1 cellular context compared by ENCODE assay signal in genomic region chr9:682633-683508, GRCh38.
TF ChIP-seq lines count a peak whose summit lies in the region.

No MANE protein-coding gene starts in this region.

TF ChIP-seq in HepG2, 621 proteins besides CTCF, POLR2A, EP300 and RAD21 (continued from another document and continues in another):
- TF ChIP-seq ZNF503 (CRISPR knock-in tag; IDR thresholded peaks at IDR 0.05) = peak; percentile 93
- TF ChIP-seq LRRFIP1 (CRISPR knock-in tag; conservative IDR thresholded peaks at IDR 0.05) = no peak
- TF ChIP-seq CBX1 (IDR thresholded peaks at IDR 0.05; ENCODE audit: low read depth) = no peak
- TF ChIP-seq JARID2 (CRISPR knock-in tag; IDR thresholded peaks at IDR 0.05; ENCODE audit: insufficient replicate concordance) = no peak
- no peak for TF ChIP-seq ZNF234 (CRISPR knock-in tag; conservative IDR thresholded peaks at IDR 0.05)
- no peak for TF ChIP-seq SCMH1 (CRISPR knock-in tag; IDR thresholded peaks at IDR 0.05; ENCODE audit: borderline replicate concordance)
- peak; percentile 100 for TF ChIP-seq PAXIP1 (CRISPR knock-in tag; conservative IDR thresholded peaks at IDR 0.05)
- TF ChIP-seq TRAFD1 (CRISPR knock-in tag; IDR thresholded peaks at IDR 0.05; ENCODE audit: borderline replicate concordance) = no peak
- no peak for TF ChIP-seq ZNF142 (CRISPR knock-in tag; IDR thresholded peaks at IDR 0.05)
- TF ChIP-seq MAZ (IDR thresholded peaks at IDR 0.05; ENCODE audit: borderline replicate concordance, low read depth, low read length) = no peak
- TF ChIP-seq MAZ (CRISPR knock-in tag; IDR thresholded peaks at IDR 0.05; ENCODE audit: low read depth) = peak; percentile 78; the same call in 1 of the 2 replicates
- peak; percentile 5; the same call in 1 of the 2 replicates for TF ChIP-seq SMC3 (IDR thresholded peaks at IDR 0.05; ENCODE audit: low read length)
- peak; percentile 98 for TF ChIP-seq FOXP4 (CRISPR knock-in tag; IDR thresholded peaks at IDR 0.05)
- no peak for TF ChIP-seq ZNF460 (CRISPR knock-in tag; IDR thresholded peaks at IDR 0.05; ENCODE audit: borderline replicate concordance)
- peak; percentile 73; the same call in 1 of the 2 replicates for TF ChIP-seq HDAC1 (CRISPR knock-in tag; IDR thresholded peaks at IDR 0.05)
- no peak for TF ChIP-seq SMAD9 (CRISPR knock-in tag; IDR thresholded peaks at IDR 0.05)
- TF ChIP-seq ZNF12 (CRISPR knock-in tag; IDR thresholded peaks at IDR 0.05) = peak; percentile 95
- TF ChIP-seq ATF7 (IDR thresholded peaks at IDR 0.05) = no peak
- TF ChIP-seq ATF7 (CRISPR knock-in tag; IDR thresholded peaks at IDR 0.05) = peak; percentile 72
- TF ChIP-seq ZNF576 (CRISPR knock-in tag; IDR thresholded peaks at IDR 0.05) = no peak
- TF ChIP-seq E2F5 (CRISPR knock-in tag; conservative IDR thresholded peaks at IDR 0.05) = no peak
- no peak for TF ChIP-seq NFAT5 (CRISPR knock-in tag; IDR thresholded peaks at IDR 0.05)
- no peak for TF ChIP-seq SRY (CRISPR knock-in tag; IDR thresholded peaks at IDR 0.05)
- TF ChIP-seq CREBL2 (CRISPR knock-in tag; IDR thresholded peaks at IDR 0.05; ENCODE audit: borderline replicate concordance) = no peak
- TF ChIP-seq NFYB (CRISPR knock-in tag; IDR thresholded peaks at IDR 0.05) = no peak
- TF ChIP-seq ATAD3A (CRISPR knock-in tag; IDR thresholded peaks at IDR 0.05) = no peak
- peak; percentile 27; the same call in 1 of the 2 replicates for TF ChIP-seq ZNF317 (CRISPR knock-in tag; IDR thresholded peaks at IDR 0.05)
- peak; percentile 98 for TF ChIP-seq ISL2 (CRISPR knock-in tag; IDR thresholded peaks at IDR 0.05)
- peak; percentile 41 for TF ChIP-seq KMT2A (CRISPR knock-in tag; IDR thresholded peaks at IDR 0.05)
- peak; percentile 85 for TF ChIP-seq CBFB (CRISPR knock-in tag; IDR thresholded peaks at IDR 0.05)
- peak; percentile 64 to 76; a peak in 3 of 4 replicates for TF ChIP-seq NR2F1 (CRISPR knock-in tag; IDR thresholded peaks at IDR 0.05)
- TF ChIP-seq ZBTB7B (CRISPR knock-in tag; IDR thresholded peaks at IDR 0.05) = peak; percentile 93
